23 cellular contexts compared by ENCODE assay signal in genomic region chr20:21175433-21175832, GRCh38. TPM values are rescaled to one million over a fixed set of nuclear protein-coding genes. Genes with fewer than 3 reads are reported as not detected.
DNase-seq lines count a peak whose midpoint lies in the region; ATAC-seq and TF ChIP-seq lines count a peak whose summit lies in the region.
"Had no signal": no experiment of that assay in that cellular context is flagged by ENCODE, and none has a peak within 500 bp of the region (broad histone marks: within the 10 kb centered on the region; RNA-seq: fewer than 3 reads in every experiment).

No MANE protein-coding gene starts in this region.

- no peaks in the 10 kb centered on the region for H3K27me3 ChIP-seq in right atrium auricular region
- H3K27me3 ChIP-seq: BE2C, colonic mucosa, left lung had no signal

- ATAC-seq in stimulated activated naive CD8-positive, alpha-beta T cell treated with anti-CD3 and anti-CD28 coated beads, Interleukin-15, Interleukin-2, amounts not matched to agents 100 U/mL and 50 U/mL, for 24 hours, result peak; percentile 59
- no peak for ATAC-seq in effector memory CD8-positive, alpha-beta T cell (replicated peaks)
- ATAC-seq: activated T-cell treated with anti-CD3 and anti-CD28 coated beads, Interleukin-2, amount 50 U/mL, for 4 hours; left lung; WTC11 had no signal

- TF ChIP-seq CTCF in VCaP (conservative IDR thresholded peaks at IDR 0.05) (no peak), right atrium auricular region (IDR thresholded peaks at IDR 0.05) (no peak)

- H3K36me3 ChIP-seq in right atrium auricular region, result no peaks in the 10 kb centered on the region
- H3K36me3 ChIP-seq: BE2C, colonic mucosa, left lung had no signal

- H3K9me3 Mint-ChIP-seq in activated CD4-positive, alpha-beta T cell treated with anti-CD3 and anti-CD28 coated beads, Interleukin-2, amount 10 ng/mL, durations not matched to agents 24 days and 14 days, result peaks cover 12% of the 10 kb centered on the region
- no peaks in the 10 kb centered on the region for H3K9me3 Mint-ChIP-seq in effector memory CD8-positive, alpha-beta T cell

- intact Hi-C loops in activated CD4-positive, alpha-beta T cell treated with anti-CD3 and anti-CD28 coated beads, Interleukin-2, amount 10 ng/mL, durations not matched to agents 24 days and 14 days (cut with micrococcal nuclease), result no loop called here

- H3K4me3 Mint-ChIP-seq in activated CD4-positive, alpha-beta T cell treated with anti-CD3 and anti-CD28 coated beads, Interleukin-2, amount 10 ng/mL, durations not matched to agents 24 days and 14 days, result no peak overlapping the region
- H3K4me3 Mint-ChIP-seq in effector memory CD8-positive, alpha-beta T cell, result no peak overlapping the region
- H3K4me3 Mint-ChIP-seq: activated T-cell treated with anti-CD3 and anti-CD28 coated beads, Interleukin-2, amount 50 U/mL, for 4 hours; IgD-negative memory B cell; T-helper 2 cell treated with Interferon-gamma antibody and Interleukin-4, amounts not matched to agents 5 μg/mL and 100 μg/mL, for 36 hours; WTC11 had no signal

- H3K27ac ChIP-seq in VCaP, result peak overlapping the region; percentile 70
- no peak overlapping the region for H3K27ac ChIP-seq in right atrium auricular region
- H3K27ac ChIP-seq: colonic mucosa, left lung had no signal

- H3K27ac Mint-ChIP-seq in activated CD4-positive, alpha-beta T cell treated with anti-CD3 and anti-CD28 coated beads, Interleukin-2, amount 10 ng/mL, durations not matched to agents 24 days and 14 days, result no peak overlapping the region
- H3K27ac Mint-ChIP-seq in effector memory CD8-positive, alpha-beta T cell, result no peak overlapping the region
- H3K27ac Mint-ChIP-seq: IgD-negative memory B cell; T-helper 2 cell treated with Interferon-gamma antibody and Interleukin-4, amounts not matched to agents 5 μg/mL and 100 μg/mL, for 36 hours; WTC11 had no signal

- H3K9me3 ChIP-seq in right atrium auricular region, result peaks cover 0 to 15% of the 10 kb centered on the region in 2 donors
- H3K9me3 ChIP-seq: BE2C, colonic mucosa had no signal

- peak; percentile 79 for DNase-seq in activated CD4-positive, alpha-beta T cell treated with anti-CD3 and anti-CD28 coated beads, Interleukin-2, amount 10 ng/mL, durations not matched to agents 24 days and 14 days
- DNase-seq in activated CD4-positive, alpha-beta T cell treated with anti-CD3 and anti-CD28 coated beads, Interleukin-2, amount 50 U/mL, for 1 hour, result no peak
- peak; percentile 85 for DNase-seq in Jurkat, Clone E6-1 (ENCODE audit: low read depth, low spot score)
- DNase-seq in stimulated activated naive CD8-positive, alpha-beta T cell treated with anti-CD3 and anti-CD28 coated beads, Interleukin-15, Interleukin-2, amounts not matched to agents 100 U/mL and 50 U/mL, for 24 hours, result peak; percentile 8
- DNase-seq in right atrium auricular region (ENCODE audit: low spot score), result no peak
- no peak for DNase-seq in central memory CD4-positive, alpha-beta T cell
- DNase-seq in effector memory CD8-positive, alpha-beta T cell, result no peak
- DNase-seq: activated T-cell treated with anti-CD3 and anti-CD28 coated beads, Interleukin-2, amount 50 U/mL, for 4 hours; aorta; BE2C; colonic mucosa; DMS153; effector CD8-positive, alpha-beta T cell; GOT3; left lung; mesenchymal stem cell; NCI-H1436; NCI-H2107; SHP77 had no signal

- H3K4me1 ChIP-seq in right atrium auricular region, result peaks cover 0 to 9% of the 10 kb centered on the region in 2 donors
- H3K4me1 ChIP-seq: BE2C, colonic mucosa, left lung had no signal

- peaks cover 9% of the 10 kb centered on the region for H3K36me3 Mint-ChIP-seq in activated CD4-positive, alpha-beta T cell treated with anti-CD3 and anti-CD28 coated beads, Interleukin-2, amount 10 ng/mL, durations not matched to agents 24 days and 14 days (ENCODE audit: low read depth)
- H3K36me3 Mint-ChIP-seq in effector memory CD8-positive, alpha-beta T cell (ENCODE audit: insufficient read depth), result no peaks in the 10 kb centered on the region

- no peaks in the 10 kb centered on the region for H3K27me3 Mint-ChIP-seq in activated CD4-positive, alpha-beta T cell treated with anti-CD3 and anti-CD28 coated beads, Interleukin-2, amount 10 ng/mL, durations not matched to agents 24 days and 14 days
- no peaks in the 10 kb centered on the region for H3K27me3 Mint-ChIP-seq in effector memory CD8-positive, alpha-beta T cell
- H3K27me3 Mint-ChIP-seq: IgD-negative memory B cell had no signal

- no peak overlapping the region for H3K4me3 ChIP-seq in Jurkat, Clone E6-1 (ENCODE audit: low read length)
- H3K4me3 ChIP-seq in right atrium auricular region, result no peak overlapping the region
- H3K4me3 ChIP-seq: colonic mucosa, left lung had no signal

- peaks cover 9% of the 10 kb centered on the region for H3K4me1 Mint-ChIP-seq in activated CD4-positive, alpha-beta T cell treated with anti-CD3 and anti-CD28 coated beads, Interleukin-2, amount 10 ng/mL, durations not matched to agents 24 days and 14 days
- H3K4me1 Mint-ChIP-seq in effector memory CD8-positive, alpha-beta T cell (ENCODE audit: low read depth in 2 of 2), result peaks cover 4 to 12% of the 10 kb centered on the region in 2 donors

RNA-seq across cellular contexts. Expression of gene KIZ, which starts 49.6 kb away (rescaled TPM):
- total RNA-seq in activated CD4-positive, alpha-beta T cell treated with anti-CD3 and anti-CD28 coated beads, Interleukin-2, amount 10 ng/mL, durations not matched to agents 24 days and 14 days, result 7.5 and 9.3 TPM in 2 replicates
- 23.2 TPM for polyA plus RNA-seq in Jurkat, Clone E6-1 (2012; ENCODE audit: insufficient read depth, insufficient read length)
- 10 to 100 TPM; 16.1 to 30.4 TPM for total RNA-seq in right atrium auricular region

Comparison
In these comparisons a context has a peak if more than half of its experiments do, and no peak if none do; other contexts are left out.
1. DNase-seq: peak in activated CD4-positive, alpha-beta T cell treated with anti-CD3 and anti-CD28 coated beads, Interleukin-2, amount 10 ng/mL, durations not matched to agents 24 days and 14 days (single experiment), Jurkat, Clone E6-1 (single experiment) and stimulated activated naive CD8-positive, alpha-beta T cell treated with anti-CD3 and anti-CD28 coated beads, Interleukin-15, Interleukin-2, amounts not matched to agents 100 U/mL and 50 U/mL, for 24 hours (single experiment); none in activated CD4-positive, alpha-beta T cell treated with anti-CD3 and anti-CD28 coated beads, Interleukin-2, amount 50 U/mL, for 1 hour (single experiment), right atrium auricular region (single experiment), central memory CD4-positive, alpha-beta T cell (single experiment) and effector memory CD8-positive, alpha-beta T cell (0 of 3).